In the genomic region with DNA sequence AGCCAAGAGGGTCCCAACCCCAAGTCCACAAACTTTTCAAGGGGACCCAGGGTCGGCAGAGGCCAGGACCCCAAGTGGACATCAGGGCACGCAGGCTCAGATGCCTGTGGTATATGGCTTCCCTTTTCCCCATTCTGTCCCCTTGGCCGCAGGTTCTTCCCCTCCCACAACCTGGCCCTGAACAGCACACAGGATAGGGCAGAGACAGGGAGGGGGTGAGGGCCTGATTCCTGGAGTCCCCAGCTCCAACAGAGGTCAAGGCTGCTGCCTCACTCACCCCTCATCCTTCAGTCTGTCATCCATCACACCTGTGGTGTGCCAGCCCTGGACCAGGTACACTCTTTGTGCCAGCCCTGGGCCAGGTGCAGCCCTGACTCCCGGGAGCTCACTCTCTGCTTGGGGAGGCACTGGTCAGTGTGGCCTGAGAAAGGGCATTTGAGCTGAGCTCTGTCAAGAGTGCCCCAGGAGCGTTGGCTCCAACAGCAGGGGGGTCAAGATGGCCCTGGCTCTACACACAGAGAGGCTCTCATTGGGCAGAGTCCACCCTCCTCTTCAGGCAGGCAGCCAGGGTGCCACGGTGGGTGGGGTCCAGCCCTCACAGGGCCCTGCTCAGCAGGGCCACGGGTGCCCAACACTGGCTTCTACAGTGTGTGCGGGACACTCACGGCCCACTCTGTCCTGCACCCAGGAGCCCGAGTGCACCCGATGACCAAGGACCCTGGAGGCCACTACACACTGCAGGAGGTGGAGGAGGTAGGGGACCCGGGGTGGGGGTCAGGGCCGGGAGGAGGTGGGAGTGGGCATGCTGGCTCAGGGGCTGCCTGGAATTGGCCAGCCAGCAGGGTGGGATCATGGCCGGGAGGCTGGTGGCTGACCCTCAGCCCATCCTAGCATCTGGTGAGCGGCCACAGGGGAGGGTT, we compare ENCODE assay signal across 24 cellular contexts. TPM values are rescaled to one million over a fixed set of nuclear protein-coding genes. Genes with fewer than 3 reads are reported as not detected.
"Had no signal": no experiment of that assay in that cellular context is flagged by ENCODE, and none has a peak within 500 bp of the region (broad histone marks: within the 10 kb centered on the region; RNA-seq: fewer than 3 reads in every experiment).

No MANE protein-coding gene starts in this region.

- ATAC-seq: activated CD8-positive, alpha-beta T cell treated with anti-CD3 and anti-CD28 coated beads, Interleukin-2, amount 10 ng/mL, durations not matched to agents 7 days and 5 days; activated naive CD4-positive, alpha-beta T cell treated with anti-CD3 and anti-CD28 coated beads, Interleukin-2, amount 50 U/mL, for 72 hours; WTC11 had no signal

- H3K4me1 Mint-ChIP-seq: IgD-negative memory B cell, WTC11 had no signal

- H3K9me3 ChIP-seq: Peyer's patch, SJCRH30 had no signal

- H3K27ac Mint-ChIP-seq: activated CD8-positive, alpha-beta T cell treated with anti-CD3 and anti-CD28 coated beads, Interleukin-2, amount 10 ng/mL, durations not matched to agents 7 days and 5 days; activated naive CD4-positive, alpha-beta T cell treated with anti-CD3 and anti-CD28 coated beads, Interleukin-2, amount 50 U/mL, for 72 hours; IgD-negative memory B cell; T-helper 1 cell treated with Interleukin-12 subunit alpha and Interleukin-12 subunit beta and Interleukin-4 antibody, amounts not matched to agents 30 μg/mL and 1 μg/mL, for 36 hours; WTC11 had no signal

- H3K27me3 ChIP-seq: brain microvascular endothelial cell, Peyer's patch, SJCRH30 had no signal

- H3K27ac ChIP-seq: brain microvascular endothelial cell, Peyer's patch, RWPE1, SJCRH30 had no signal

- H3K36me3 Mint-ChIP-seq: activated naive CD4-positive, alpha-beta T cell treated with anti-CD3 and anti-CD28 coated beads, Interleukin-2, amount 50 U/mL, for 72 hours; IgD-negative memory B cell; WTC11 had no signal

- H3K4me3 Mint-ChIP-seq: activated CD8-positive, alpha-beta T cell treated with anti-CD3 and anti-CD28 coated beads, Interleukin-2, amount 10 ng/mL, durations not matched to agents 7 days and 5 days; IgD-negative memory B cell; T-helper 1 cell treated with Interleukin-12 subunit alpha and Interleukin-12 subunit beta and Interleukin-4 antibody, amounts not matched to agents 30 μg/mL and 1 μg/mL, for 36 hours; WTC11 had no signal

- H3K36me3 ChIP-seq: brain microvascular endothelial cell, Peyer's patch, SJCRH30 had no signal

- H3K4me3 ChIP-seq: SJCRH30 had no signal

- H3K9me3 Mint-ChIP-seq: activated naive CD4-positive, alpha-beta T cell treated with anti-CD3 and anti-CD28 coated beads, Interleukin-2, amount 50 U/mL, for 72 hours; IgD-negative memory B cell; T-helper 1 cell treated with Interleukin-12 subunit alpha and Interleukin-12 subunit beta and Interleukin-4 antibody, amounts not matched to agents 30 μg/mL and 1 μg/mL, for 36 hours; WTC11 had no signal

- DNase-seq: activated CD4-positive, alpha-beta T cell treated with anti-CD3 and anti-CD28 coated beads for 48 hours; activated CD4-positive, alpha-beta T cell treated with anti-CD3 and anti-CD28 coated beads, Interleukin-2, amount 50 U/mL, for 4 hours; activated CD4-positive, CD25-positive, alpha-beta regulatory T cell treated with anti-CD3 and anti-CD28 coated beads, Interleukin-2, amount 50 U/mL, for 72 hours; activated CD8-positive, alpha-beta memory T cell treated with anti-CD3 and anti-CD28 coated beads, Interleukin-2, amount 50 U/mL, for 48 hours; activated CD8-positive, alpha-beta T cell treated with anti-CD3 and anti-CD28 coated beads, Interleukin-2, amount 10 ng/mL, durations not matched to agents 7 days and 5 days; activated naive CD4-positive, alpha-beta T cell; brain microvascular endothelial cell; KG1; NCI-H1092; NCI-H1417; NCI-H1930; NCI-H2171 treated with DMSO at 0.1 percent for 48 hours; NCI-H524; Right ventricle myocardium superior; SJCRH30 had no signal

RNA-seq across cellular contexts. Expression of gene AGXT, which starts 1.6 kb away (rescaled TPM):
- total RNA-seq: activated CD8-positive, alpha-beta T cell treated with anti-CD3 and anti-CD28 coated beads, Interleukin-2, amount 10 ng/mL, durations not matched to agents 7 days and 5 days; activated naive CD4-positive, alpha-beta T cell treated with anti-CD3 and anti-CD28 coated beads, Interleukin-2, amount 50 U/mL, for 72 hours; cardiac septum; LHCN-M2; M059J; Right ventricle myocardium superior had no signal
- polyA plus RNA-seq: IgD-negative memory B cell had no signal

RNA-seq across cellular contexts. Expression of gene MAB21L4, which starts 25.7 kb away (rescaled TPM):
- total RNA-seq: activated CD8-positive, alpha-beta T cell treated with anti-CD3 and anti-CD28 coated beads, Interleukin-2, amount 10 ng/mL, durations not matched to agents 7 days and 5 days; activated naive CD4-positive, alpha-beta T cell treated with anti-CD3 and anti-CD28 coated beads, Interleukin-2, amount 50 U/mL, for 72 hours; cardiac septum; LHCN-M2; M059J; Right ventricle myocardium superior; WTC11 had no signal
- polyA plus RNA-seq: IgD-negative memory B cell had no signal

RNA-seq across cellular contexts. Expression of gene CROCC2, which starts 35.9 kb away (rescaled TPM):
- total RNA-seq: activated CD8-positive, alpha-beta T cell treated with anti-CD3 and anti-CD28 coated beads, Interleukin-2, amount 10 ng/mL, durations not matched to agents 7 days and 5 days; activated naive CD4-positive, alpha-beta T cell treated with anti-CD3 and anti-CD28 coated beads, Interleukin-2, amount 50 U/mL, for 72 hours; cardiac septum; M059J; Right ventricle myocardium superior; WTC11 had no signal
- polyA plus RNA-seq: IgD-negative memory B cell had no signal

RNA-seq across cellular contexts. Expression of gene KIF1A, which starts 50.2 kb away (rescaled TPM):
- total RNA-seq: M059J had no signal
- polyA plus RNA-seq: IgD-negative memory B cell had no signal
